8 cellular contexts compared by ENCODE assay signal in the genomic region with DNA sequence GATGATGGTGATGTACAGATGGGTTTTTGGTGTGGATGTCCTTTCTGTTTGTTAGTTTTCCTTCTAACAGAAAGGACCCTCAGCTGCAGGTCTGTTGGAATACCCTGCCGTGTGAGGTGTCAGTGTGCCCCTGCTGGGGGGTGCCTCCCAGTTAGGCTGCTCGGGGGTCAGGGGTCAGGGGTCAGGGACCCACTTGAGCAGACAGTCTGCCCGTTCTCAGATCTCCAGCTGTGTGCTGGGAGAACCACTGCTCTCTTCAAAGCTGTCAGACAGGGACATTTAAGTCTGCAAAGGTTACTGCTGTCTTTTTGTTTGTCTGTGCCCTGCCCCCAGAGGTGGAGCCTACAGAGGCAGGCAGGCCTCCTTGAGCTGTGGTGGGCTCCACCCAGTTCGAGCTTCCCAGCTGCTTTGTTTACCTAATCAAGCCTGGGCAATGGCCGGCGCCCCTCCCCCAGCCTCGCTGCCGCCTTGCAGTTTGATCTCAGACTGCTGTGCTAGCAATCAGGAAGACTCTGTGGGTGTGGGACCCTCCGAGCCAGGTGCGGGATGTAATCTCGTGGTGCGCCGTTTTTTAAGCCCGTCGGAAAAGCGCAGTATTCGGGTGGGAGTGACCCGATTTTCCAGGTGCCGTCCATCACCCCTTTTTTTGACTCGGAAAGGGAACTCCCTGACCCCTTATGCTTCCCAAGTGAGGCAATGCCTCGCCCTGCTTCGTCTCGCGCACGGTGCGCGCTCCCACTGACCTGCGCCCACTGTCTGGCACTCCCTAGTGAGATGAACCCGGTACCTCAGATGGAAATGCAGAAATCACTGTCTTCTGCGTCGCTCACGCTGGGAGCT.
A peak's percentile ranks its signal among the peaks of the same experiment; 100 is the strongest.
DNase-seq lines count a peak whose midpoint lies in the region; ATAC-seq, FAIRE-seq and TF ChIP-seq lines count a peak whose summit lies in the region.
"Not testable (repeated sequence)": the region's sequence is repeated elsewhere in the genome, so short reads cannot be mapped to it uniquely, and the experiment has no call there.

No MANE protein-coding gene starts in this region.

- H2AFZ ChIP-seq in K562 (ENCODE audit: low read depth, low read length) (peak overlapping the region; percentile 52), neural progenitor cell (replicated peaks) (peak overlapping the region; percentile 51)

- H3K36me3 ChIP-seq in Caco-2 (ENCODE audit: control insufficient read depth, insufficient read depth, low read length); K562 (ENCODE audit: control insufficient read depth, insufficient read depth, low read length); iPS-20b (ENCODE audit: insufficient read depth, low read depth, low read length); neural progenitor cell: not testable (repeated sequence)

- not testable (repeated sequence) for H4K20me1 ChIP-seq in K562 (replicated peaks; ENCODE audit: control insufficient read depth, insufficient read depth, low read length); neural progenitor cell (ENCODE audit: low read depth)

- DNase-seq in Caco-2: peak; percentile 72 to 77
- not testable (repeated sequence) for DNase-seq in HEK293T (ENCODE audit: extremely low spot score); K562 (ENCODE audit: extremely low read depth in 1 of 4, low spot score in 3 of 4); glutamatergic neuron; neural progenitor cell (ENCODE audit: low spot score); type B pancreatic cell (ENCODE audit: extremely low spot score, unreplicated experiment)
- DNase-seq in NCI-H69 (lab: John Stamatoyannopoulos, UW): peak; percentile 43

- not testable (repeated sequence) for TF ChIP-seq RAD21 in K562 (CRISPR knock-in tag; conservative IDR thresholded peaks at IDR 0.05 in 1 of 2, IDR thresholded peaks at IDR 0.05 in 1 of 2)

- not testable (repeated sequence) for TF ChIP-seq POLR2A in K562 (conservative IDR thresholded peaks at IDR 0.05)

- peak overlapping the region; percentile 97 for H3K4me3 Mint-ChIP-seq in Caco-2 (ENCODE audit: unreplicated experiment)
- H3K4me3 Mint-ChIP-seq in glutamatergic neuron (ENCODE audit: unreplicated experiment): peak overlapping the region; percentile 89
- H3K4me3 Mint-ChIP-seq in neural progenitor cell: peak overlapping the region; percentile 80
- peak overlapping the region; percentile 95 for H3K4me3 Mint-ChIP-seq in type B pancreatic cell

- TF ChIP-seq EP300 in K562 (IDR thresholded peaks at IDR 0.05; ENCODE audit: low read length): not testable (repeated sequence)

- FAIRE-seq in K562 (lab: Jason Lieb, UNC): not testable (repeated sequence)

- H3K27ac Mint-ChIP-seq in Caco-2 (ENCODE audit: unreplicated experiment) (peak overlapping the region; percentile 99), glutamatergic neuron (ENCODE audit: unreplicated experiment) (peak overlapping the region; percentile 91), neural progenitor cell (peak overlapping the region; percentile 88), type B pancreatic cell (peak overlapping the region; percentile 89)

- not testable (repeated sequence) for H3K9ac ChIP-seq in K562 (ENCODE audit: insufficient read depth in 1 of 2, low read depth in 2 of 2, low read length in 2 of 2); iPS-20b (ENCODE audit: low read depth, low read length); neural progenitor cell

- BruUV-seq in Caco-2 (replicated peaks; lab: Mats Ljungman, UMichigan): TSS peak; percentile 35
- BruUV-seq in K562 (replicated peaks; lab: Mats Ljungman, UMichigan): TSS peak; percentile 62

- POLR2A ChIA-PET in Caco-2 (lab: Charles Lee): interaction anchor here (0.6 kb wide), 1 partner anchor 26 kb away, joined by 4 read pairs; no protein-coding TSS in a partner anchor
- POLR2A ChIA-PET in HEK293T (lab: Yijun Ruan, JAX): interaction anchor here (1.0 to 1.1 kb wide), 2 partner anchors 18 to 26 kb away, joined by 3 read pairs; no protein-coding TSS in a partner anchor
- POLR2A ChIA-PET in K562 (lab: Yijun Ruan, JAX): not testable (repeated sequence)

- not testable (repeated sequence) for H3K79me2 ChIP-seq in K562 (ENCODE audit: control insufficient read depth, insufficient read depth, low read length); neural progenitor cell (ENCODE audit: low read depth)

- H3K9me3 Mint-ChIP-seq in Caco-2 (ENCODE audit: unreplicated experiment); glutamatergic neuron (ENCODE audit: unreplicated experiment); neural progenitor cell; type B pancreatic cell: not testable (repeated sequence)

- ATAC-seq in K562: not testable (repeated sequence)

- not testable (repeated sequence) for H3K9me1 ChIP-seq in K562 (ENCODE audit: control insufficient read depth, insufficient read depth, low read length)

- not testable (repeated sequence) for H3K36me3 Mint-ChIP-seq in Caco-2 (ENCODE audit: insufficient read depth, unreplicated experiment); glutamatergic neuron (ENCODE audit: unreplicated experiment); neural progenitor cell; type B pancreatic cell

- not testable (repeated sequence) for H3K27ac ChIP-seq in K562 (ENCODE audit: extremely low read depth, low read depth, low read length); iPS-20b (ENCODE audit: low read length)
- peak overlapping the region; percentile 48 for H3K27ac ChIP-seq in neural progenitor cell

- 0 out of 2 replicates have a peak, but pooled peaks cover 20% of the 10 kb centered on the region for H3K4me1 ChIP-seq in Caco-2
- H3K4me1 ChIP-seq in K562 (replicated peaks in 1 of 2; ENCODE audit: control insufficient read depth in 2 of 2, insufficient read depth in 2 of 2, low read length in 2 of 2); iPS-20b (ENCODE audit: insufficient read depth, low read length); neural progenitor cell: not testable (repeated sequence)

- H3K27me3 ChIP-seq in Caco-2 (replicated peaks; ENCODE audit: control insufficient read depth, insufficient read depth, low read length); K562 (ENCODE audit: control insufficient read depth in 2 of 2, insufficient read depth in 2 of 2, low read length in 2 of 2); iPS-20b (ENCODE audit: insufficient read depth, low read length); neural progenitor cell: not testable (repeated sequence)

- H3K4me2 ChIP-seq in K562 (ENCODE audit: insufficient read depth, low read length): peak overlapping the region; percentile 57
- peak overlapping the region; percentile 74 for H3K4me2 ChIP-seq in neural progenitor cell

- H3F3A ChIP-seq in neural progenitor cell (ENCODE audit: low read depth): not testable (repeated sequence)

- in situ Hi-C loops in K562 (cut with MboI): not testable (repeated sequence)

- not testable (repeated sequence) for H3K9me3 ChIP-seq in Caco-2; K562 (replicated peaks; ENCODE audit: control insufficient read depth, insufficient read depth, low read depth, low read length); iPS-20b (ENCODE audit: insufficient read depth, low read depth, low read length); neural progenitor cell (ENCODE audit: low read depth)

- not testable (repeated sequence) for TF ChIP-seq CTCF in Caco-2 (IDR thresholded peaks at IDR 0.05; ENCODE audit: insufficient read depth in 1 of 2, low read depth in 1 of 2, low read length in 1 of 2, severe bottlenecking in 1 of 2, unreplicated experiment in 1 of 2); K562 (IDR thresholded peaks at IDR 0.05 in 2 of 3, conservative IDR thresholded peaks at IDR 0.05 in 1 of 3; ENCODE audit: insufficient read depth in 2 of 3, low read depth in 1 of 3, low read length in 3 of 3); glutamatergic neuron (IDR thresholded peaks at IDR 0.05; ENCODE audit: partially characterized antibody, unreplicated experiment); neural progenitor cell (IDR thresholded peaks at IDR 0.05); type B pancreatic cell (conservative IDR thresholded peaks at IDR 0.05)

- not testable (repeated sequence) for H3K4me1 Mint-ChIP-seq in Caco-2 (ENCODE audit: low read depth, unreplicated experiment); glutamatergic neuron (ENCODE audit: low read depth, unreplicated experiment); neural progenitor cell; type B pancreatic cell (ENCODE audit: unreplicated experiment)

- CTCF ChIA-PET in Caco-2 (lab: Charles Lee) (interaction anchor here (0.6 to 1.0 kb wide), 2 partner anchors 12 to 1451 kb away, joined by 3 read pairs; no protein-coding TSS in a partner anchor), HEK293T (lab: Yijun Ruan, JAX) (interaction anchor here (0.7 to 1.2 kb wide), 2 partner anchors 224 to 503 kb away, joined by 3 to 6 read pairs; no protein-coding TSS in a partner anchor)
- CTCF ChIA-PET in K562 (lab: Yijun Ruan, JAX; ENCODE audit: low intra/inter-chr PET ratio): not testable (repeated sequence)

- intact Hi-C loops in Caco-2 (cut with micrococcal nuclease; ENCODE audit: unreplicated experiment): loop anchor here (1.0 kb wide), 1 partner anchor 12 kb away; no protein-coding TSS in a partner anchor
- intact Hi-C loops in K562 (cut with micrococcal nuclease): not testable (repeated sequence)

- peak overlapping the region; percentile 56 for H3K4me3 ChIP-seq in Caco-2 (ENCODE audit: low read depth, low read length)
- H3K4me3 ChIP-seq in K562: peak overlapping the region; percentile 28; the same call in 1 of the 2 replicates
- H3K4me3 ChIP-seq in iPS-20b (ENCODE audit: low read length): peak overlapping the region; percentile 53
- peak overlapping the region; percentile 45 for H3K4me3 ChIP-seq in neural progenitor cell

- not testable (repeated sequence) for H3K27me3 Mint-ChIP-seq in Caco-2 (ENCODE audit: insufficient read depth, unreplicated experiment); glutamatergic neuron (ENCODE audit: unreplicated experiment); neural progenitor cell (ENCODE audit: insufficient read depth, low read depth); type B pancreatic cell

- WGBS in K562 (ENCODE audit: insufficient coverage, low coverage, missing lambda C conversion rate): 8% methylated on average over 20 of the region's 32 CpGs

TF ChIP-seq in K562, 482 proteins besides CTCF, POLR2A, EP300 and RAD21 (continues in another document):
- 0 out of 4 replicates have a peak, but pooled peaks of 1 of the 2 experiments have one; percentile 17 for TF ChIP-seq NRF1 (conservative IDR thresholded peaks at IDR 0.05 in 1 of 2, IDR thresholded peaks at IDR 0.05 in 1 of 2)
